In genomic region chr22:44026066-44026629, GRCh38 we compare ENCODE assay signal across 10 cellular contexts. TPM values are rescaled to one million over a fixed set of nuclear protein-coding genes. Genes with fewer than 3 reads are reported as not detected.
A peak's percentile ranks its signal among the peaks of the same experiment; 100 is the strongest.
DNase-seq lines count a peak whose midpoint lies in the region; ATAC-seq lines count a peak whose summit lies in the region.
"Had no signal": no experiment of that assay in that cellular context is flagged by ENCODE, and none has a peak within 500 bp of the region (broad histone marks: within the 10 kb centered on the region; RNA-seq: fewer than 3 reads in every experiment).

No MANE protein-coding gene starts in this region.

- WGBS in right cardiac atrium = 66% methylated on average over 17 of the region's 17 CpGs

- DNase-seq in DMS153 treated with DMSO at 0.1 percent for 48 hours (lab: John Stamatoyannopoulos, UW; ENCODE audit: unreplicated experiment) (peak; percentile 37), DMS153 (lab: John Stamatoyannopoulos, UW) (no peak), SK-MEL-5 (ENCODE audit: low read depth, low spot score) (peak; percentile 39), right cardiac atrium (peak in 1 of 3 donors; percentile 54), MV-4-11 (lab: John Stamatoyannopoulos, UW) (no peak)
- DNase-seq in stimulated activated effector memory CD8-positive, alpha-beta T cell treated with anti-CD3 and anti-CD28 coated beads, Interleukin-12 subunit alpha, Interleukin-12 subunit beta, amount 100 ng/mL, for 72 hours (ENCODE audit: low spot score in 2 of 2) = no peak
- DNase-seq: NCI-H2227 treated with DMSO at 0.1 percent for 48 hours had no signal

- H3K9me3 ChIP-seq in right cardiac atrium (ENCODE audit: control insufficient read depth, low read length) = no peaks in the 10 kb centered on the region

- peak overlapping the region; percentile 97 for H3K27ac Mint-ChIP-seq in stimulated activated effector memory CD8-positive, alpha-beta T cell treated with anti-CD3 and anti-CD28 coated beads, Interleukin-12 subunit alpha, Interleukin-12 subunit beta, amount 100 ng/mL, for 72 hours

- no peaks in the 10 kb centered on the region for H3K27me3 ChIP-seq in right cardiac atrium (ENCODE audit: control insufficient read depth, insufficient read depth)

- intact Hi-C loops in right cardiac atrium (cut with DNase I) = no loop called here

- peak overlapping the region; percentile 85 for H3K4me3 Mint-ChIP-seq in stimulated activated effector memory CD8-positive, alpha-beta T cell treated with anti-CD3 and anti-CD28 coated beads, Interleukin-12 subunit alpha, Interleukin-12 subunit beta, amount 100 ng/mL, for 72 hours

- H3K4me1 Mint-ChIP-seq in stimulated activated effector memory CD8-positive, alpha-beta T cell treated with anti-CD3 and anti-CD28 coated beads, Interleukin-12 subunit alpha, Interleukin-12 subunit beta, amount 100 ng/mL, for 72 hours = peaks cover 62% of the 10 kb centered on the region

- in situ Hi-C loops in SK-MEL-5 (cut with HindIII; ENCODE audit: low pct_unique_long_range_greater_than_20kb, low sequenced_read_pairs) = no loop called here

- peaks cover 17% of the 10 kb centered on the region for H3K36me3 Mint-ChIP-seq in stimulated activated effector memory CD8-positive, alpha-beta T cell treated with anti-CD3 and anti-CD28 coated beads, Interleukin-12 subunit alpha, Interleukin-12 subunit beta, amount 100 ng/mL, for 72 hours

- peaks cover 12% of the 10 kb centered on the region for H3K4me1 ChIP-seq in right cardiac atrium (ENCODE audit: control insufficient read depth, insufficient read depth, low read length)

- no peaks in the 10 kb centered on the region for H3K9me3 Mint-ChIP-seq in stimulated activated effector memory CD8-positive, alpha-beta T cell treated with anti-CD3 and anti-CD28 coated beads, Interleukin-12 subunit alpha, Interleukin-12 subunit beta, amount 100 ng/mL, for 72 hours

- peak overlapping the region; percentile 89 for H3K27ac ChIP-seq in right cardiac atrium (ENCODE audit: low read length)
- H3K27ac ChIP-seq: 22Rv1 had no signal

- ATAC-seq in right cardiac atrium (peak; percentile 3 to 42), HG03097 (IDR thresholded peaks at IDR 0.05; ENCODE audit: low FRiP score, unreplicated experiment) (no peak), HG03025 (IDR thresholded peaks at IDR 0.05; ENCODE audit: low FRiP score, unreplicated experiment) (no peak)
- no peak for ATAC-seq in stimulated activated effector memory CD8-positive, alpha-beta T cell treated with anti-CD3 and anti-CD28 coated beads, Interleukin-12 subunit alpha, Interleukin-12 subunit beta, amount 100 ng/mL, for 72 hours

- peak overlapping the region; percentile 11 for H3K4me3 ChIP-seq in right cardiac atrium (ENCODE audit: low read length)

RNA-seq across cellular contexts. Expression of gene PARVB, which starts 2.0 kb away (rescaled TPM):
- 164 and 178 TPM in 2 replicates for total RNA-seq in SK-MEL-5 (2014; rRNA removed; shearing (Covaris generic))
- polyA plus RNA-seq in SK-MEL-5 (2015; cell fraction: cytosol; rRNA removed) = 180 and 216 TPM in 2 replicates
- 37.6 and 90.4 TPM in 2 replicates for polyA plus RNA-seq in SK-MEL-5 (2015; cell fraction: nucleus; rRNA removed)
- 100 to 1,000 TPM in 2 of 4 donors, 10 to 100 TPM in 2; 85.9 to 124 (median 99.1) TPM for total RNA-seq in right cardiac atrium
- polyA plus RNA-seq in right cardiac atrium = 44.0 TPM

Comparison
In these comparisons a context has a peak if more than half of its experiments do, and no peak if none do; other contexts are left out.
1. DNase-seq: peak in DMS153 treated with DMSO at 0.1 percent for 48 hours (single experiment) and SK-MEL-5 (single experiment); none in DMS153 (single experiment), stimulated activated effector memory CD8-positive, alpha-beta T cell treated with anti-CD3 and anti-CD28 coated beads, Interleukin-12 subunit alpha, Interleukin-12 subunit beta, amount 100 ng/mL, for 72 hours (0 of 2) and MV-4-11 (single experiment).
2. ATAC-seq: peak in right cardiac atrium (2 of 2); none in stimulated activated effector memory CD8-positive, alpha-beta T cell treated with anti-CD3 and anti-CD28 coated beads, Interleukin-12 subunit alpha, Interleukin-12 subunit beta, amount 100 ng/mL, for 72 hours (single experiment), HG03097 (single experiment) and HG03025 (single experiment).